Comparison of ENCODE assay signal across 1 cellular context in the genomic region with DNA sequence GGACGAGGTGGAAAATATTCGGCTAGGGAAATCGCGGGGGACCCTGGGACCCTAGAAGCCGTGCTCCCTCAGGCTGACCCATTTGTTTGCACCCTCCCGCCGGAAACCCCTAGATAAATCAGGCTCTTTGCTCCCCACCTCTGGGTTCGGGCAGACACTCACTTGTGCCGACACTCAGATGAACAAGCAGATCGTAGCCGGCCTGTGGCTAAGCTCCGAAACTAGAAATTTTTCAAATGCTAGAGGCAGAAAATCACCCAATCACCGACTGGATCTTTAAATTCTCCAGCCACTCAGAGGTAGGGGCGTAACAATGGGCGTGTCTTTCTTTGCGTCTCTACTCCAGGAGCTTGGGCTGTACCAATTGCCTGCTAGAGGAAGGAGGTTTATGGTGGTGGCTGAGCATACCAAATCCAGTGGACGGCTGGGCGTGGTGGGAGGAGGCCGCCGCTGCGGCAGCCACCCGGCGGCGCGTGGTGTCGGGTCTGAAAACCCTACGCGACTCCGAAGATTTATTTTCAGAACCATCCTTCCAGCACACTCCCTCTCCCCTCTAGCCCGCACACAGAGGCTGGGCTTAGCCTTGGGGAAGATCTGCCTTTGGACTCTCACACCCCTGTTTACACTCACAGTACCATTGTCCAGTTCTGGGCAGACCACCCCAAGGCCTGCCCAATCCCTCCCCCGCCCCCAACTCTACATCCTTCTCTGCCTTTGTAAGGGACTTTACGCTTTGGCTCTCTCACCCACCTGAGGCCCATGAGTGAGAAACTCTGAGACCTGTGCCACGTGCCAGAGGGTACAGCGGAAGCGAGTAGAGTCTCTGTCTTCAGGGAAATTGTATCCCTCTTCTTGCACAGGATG.
A peak's percentile ranks its signal among the peaks of the same experiment; 100 is the strongest.
TF ChIP-seq lines count a peak whose summit lies in the region.

A gene with protein sequence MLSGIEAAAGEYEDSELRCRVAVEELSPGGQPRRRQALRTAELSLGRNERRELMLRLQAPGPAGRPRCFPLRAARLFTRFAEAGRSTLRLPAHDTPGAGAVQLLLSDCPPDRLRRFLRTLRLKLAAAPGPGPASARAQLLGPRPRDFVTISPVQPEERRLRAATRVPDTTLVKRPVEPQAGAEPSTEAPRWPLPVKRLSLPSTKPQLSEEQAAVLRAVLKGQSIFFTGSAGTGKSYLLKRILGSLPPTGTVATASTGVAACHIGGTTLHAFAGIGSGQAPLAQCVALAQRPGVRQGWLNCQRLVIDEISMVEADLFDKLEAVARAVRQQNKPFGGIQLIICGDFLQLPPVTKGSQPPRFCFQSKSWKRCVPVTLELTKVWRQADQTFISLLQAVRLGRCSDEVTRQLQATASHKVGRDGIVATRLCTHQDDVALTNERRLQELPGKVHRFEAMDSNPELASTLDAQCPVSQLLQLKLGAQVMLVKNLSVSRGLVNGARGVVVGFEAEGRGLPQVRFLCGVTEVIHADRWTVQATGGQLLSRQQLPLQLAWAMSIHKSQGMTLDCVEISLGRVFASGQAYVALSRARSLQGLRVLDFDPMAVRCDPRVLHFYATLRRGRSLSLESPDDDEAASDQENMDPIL (minus strand): TSS at position 217 of the 864 bp plus-strand sequence. CDS start 1,312 bp downstream, outside the sequence.

TF ChIP-seq in SK-N-SH, 30 proteins besides CTCF, POLR2A, EP300 and RAD21 (continued from another document):
- TF ChIP-seq, protein P1, sequence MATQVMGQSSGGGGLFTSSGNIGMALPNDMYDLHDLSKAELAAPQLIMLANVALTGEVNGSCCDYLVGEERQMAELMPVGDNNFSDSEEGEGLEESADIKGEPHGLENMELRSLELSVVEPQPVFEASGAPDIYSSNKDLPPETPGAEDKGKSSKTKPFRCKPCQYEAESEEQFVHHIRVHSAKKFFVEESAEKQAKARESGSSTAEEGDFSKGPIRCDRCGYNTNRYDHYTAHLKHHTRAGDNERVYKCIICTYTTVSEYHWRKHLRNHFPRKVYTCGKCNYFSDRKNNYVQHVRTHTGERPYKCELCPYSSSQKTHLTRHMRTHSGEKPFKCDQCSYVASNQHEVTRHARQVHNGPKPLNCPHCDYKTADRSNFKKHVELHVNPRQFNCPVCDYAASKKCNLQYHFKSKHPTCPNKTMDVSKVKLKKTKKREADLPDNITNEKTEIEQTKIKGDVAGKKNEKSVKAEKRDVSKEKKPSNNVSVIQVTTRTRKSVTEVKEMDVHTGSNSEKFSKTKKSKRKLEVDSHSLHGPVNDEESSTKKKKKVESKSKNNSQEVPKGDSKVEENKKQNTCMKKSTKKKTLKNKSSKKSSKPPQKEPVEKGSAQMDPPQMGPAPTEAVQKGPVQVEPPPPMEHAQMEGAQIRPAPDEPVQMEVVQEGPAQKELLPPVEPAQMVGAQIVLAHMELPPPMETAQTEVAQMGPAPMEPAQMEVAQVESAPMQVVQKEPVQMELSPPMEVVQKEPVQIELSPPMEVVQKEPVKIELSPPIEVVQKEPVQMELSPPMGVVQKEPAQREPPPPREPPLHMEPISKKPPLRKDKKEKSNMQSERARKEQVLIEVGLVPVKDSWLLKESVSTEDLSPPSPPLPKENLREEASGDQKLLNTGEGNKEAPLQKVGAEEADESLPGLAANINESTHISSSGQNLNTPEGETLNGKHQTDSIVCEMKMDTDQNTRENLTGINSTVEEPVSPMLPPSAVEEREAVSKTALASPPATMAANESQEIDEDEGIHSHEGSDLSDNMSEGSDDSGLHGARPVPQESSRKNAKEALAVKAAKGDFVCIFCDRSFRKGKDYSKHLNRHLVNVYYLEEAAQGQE (IDR thresholded peaks at IDR 0.05; ENCODE audit: low read depth, low read length) = no peak
- TF ChIP-seq TAF1 (IDR thresholded peaks at IDR 0.05; ENCODE audit: borderline replicate concordance, low read depth, low read length) (peak; percentile 15), MXI1 (IDR thresholded peaks at IDR 0.05; ENCODE audit: low read depth, low read length) (peak; percentile 95), TEAD4 (IDR thresholded peaks at IDR 0.05; ENCODE audit: borderline replicate concordance, insufficient read depth) (no peak), POLR2AphosphoS5 (IDR thresholded peaks at IDR 0.05; ENCODE audit: low read depth, low read length) (peak; percentile 72), SMC3 (IDR thresholded peaks at IDR 0.05; ENCODE audit: low read depth, low read length) (no peak; the same call in 1 of the 2 replicates)
TF ChIP-seq in SK-N-SH: peak in this region for 10.
